11 cellular contexts compared by ENCODE assay signal in genomic region chr17:60887607-60888028, GRCh38.
DNase-seq lines count a peak whose midpoint lies in the region; ATAC-seq and TF ChIP-seq lines count a peak whose summit lies in the region.
"Had no signal": no experiment of that assay in that cellular context is flagged by ENCODE, and none has a peak within 500 bp of the region (broad histone marks: within the 10 kb centered on the region; RNA-seq: fewer than 3 reads in every experiment).

No MANE protein-coding gene starts in this region.

- H3K27ac ChIP-seq in breast epithelium: no peak overlapping the region
- peak overlapping the region; percentile 25 for H3K27ac ChIP-seq in iPS-20b (ENCODE audit: low read length)
- no peak overlapping the region for H3K27ac ChIP-seq in Karpas-422 (ENCODE audit: low read length)
- H3K27ac ChIP-seq: SJSA1 had no signal

- intact Hi-C loops in MCF 10A (cut with micrococcal nuclease): no loop called here
- intact Hi-C loops in breast epithelium (cut with DNase I; ENCODE audit: low total_unique reads): no loop called here

- no peak overlapping the region for H3K4me2 ChIP-seq in Karpas-422 (ENCODE audit: low read depth, low read length, poor library complexity, severe bottlenecking)

- H3K9me3 Mint-ChIP-seq in MCF 10A (ENCODE audit: unreplicated experiment): no peaks in the 10 kb centered on the region
- no peaks in the 10 kb centered on the region for H3K9me3 Mint-ChIP-seq in T-cell
- H3K9me3 Mint-ChIP-seq in type B pancreatic cell: no peaks in the 10 kb centered on the region
- H3K9me3 Mint-ChIP-seq: dendritic cell treated with granulocyte-macrophage colony-stimulating factor and Interleukin-4, amounts not matched to agents 40 ng/mL and 50 ng/mL, for 4 days had no signal

- ATAC-seq in T-cell (replicated peaks in 1 of 4): no peak

- H3K9ac ChIP-seq in iPS-20b (ENCODE audit: low read depth, low read length) (peak overlapping the region; percentile 65), Karpas-422 (ENCODE audit: low read length) (no peak overlapping the region)

- no peak overlapping the region for H2AFZ ChIP-seq in Karpas-422 (ENCODE audit: low read length)

- BruUV-seq in MCF 10A (replicated peaks; lab: Mats Ljungman, UMichigan): TSS peak; percentile 78

- no peaks in the 10 kb centered on the region for H3K27me3 ChIP-seq in breast epithelium
- H3K27me3 ChIP-seq in iPS-20b (ENCODE audit: insufficient read depth, low read length): no peaks in the 10 kb centered on the region
- H3K27me3 ChIP-seq in Karpas-422 (ENCODE audit: low read length): no peaks in the 10 kb centered on the region
- H3K27me3 ChIP-seq: SJSA1 had no signal

- TF ChIP-seq POLR2A in breast epithelium (IDR thresholded peaks at IDR 0.05): no peak

- DNase-seq in MCF 10A (ENCODE audit: unreplicated experiment): peak; percentile 17
- DNase-seq in breast epithelium (ENCODE audit: low spot score in 2 of 2): no peak
- no peak for DNase-seq in T-cell
- no peak for DNase-seq in type B pancreatic cell (ENCODE audit: extremely low spot score, unreplicated experiment)
- no peak for DNase-seq in NCI-H146 (lab: John Stamatoyannopoulos, UW)
- DNase-seq in SK-N-DZ (ENCODE audit: low spot score): no peak
- no peak for DNase-seq in Karpas-422
- DNase-seq: KBM-7 had no signal

- H3K4me1 Mint-ChIP-seq in MCF 10A (ENCODE audit: insufficient read depth, unreplicated experiment) (peaks cover 9% of the 10 kb centered on the region), T-cell (no peaks in the 10 kb centered on the region), type B pancreatic cell (ENCODE audit: unreplicated experiment) (no peaks in the 10 kb centered on the region)

- H3K27me3 Mint-ChIP-seq in MCF 10A (ENCODE audit: insufficient read depth, unreplicated experiment): no peaks in the 10 kb centered on the region
- no peaks in the 10 kb centered on the region for H3K27me3 Mint-ChIP-seq in T-cell
- no peaks in the 10 kb centered on the region for H3K27me3 Mint-ChIP-seq in type B pancreatic cell
- H3K27me3 Mint-ChIP-seq: dendritic cell treated with granulocyte-macrophage colony-stimulating factor and Interleukin-4, amounts not matched to agents 40 ng/mL and 50 ng/mL, for 4 days had no signal

- H3K9me2 ChIP-seq in Karpas-422 (replicated peaks; ENCODE audit: insufficient read depth, low read length): no peaks in the 10 kb centered on the region

- TF ChIP-seq CTCF in MCF 10A (IDR thresholded peaks at IDR 0.05; ENCODE audit: unreplicated experiment) (no peak), breast epithelium (IDR thresholded peaks at IDR 0.05) (no peak), type B pancreatic cell (conservative IDR thresholded peaks at IDR 0.05) (no peak)

- no peaks in the 10 kb centered on the region for H4K20me1 ChIP-seq in Karpas-422 (ENCODE audit: insufficient read depth, low read depth, low read length)

- H3K4me1 ChIP-seq in breast epithelium: no peaks in the 10 kb centered on the region
- H3K4me1 ChIP-seq in iPS-20b (ENCODE audit: insufficient read depth, low read length): no peaks in the 10 kb centered on the region; the same call in 1 of the 2 replicates
- H3K4me1 ChIP-seq in Karpas-422 (ENCODE audit: low read length): no peaks in the 10 kb centered on the region
- H3K4me1 ChIP-seq: SJSA1 had no signal

- CTCF ChIA-PET in MCF 10A (lab: Yijun Ruan, JAX) (no interaction called here), T-cell (lab: Charles Lee) (no interaction called here)

- no peaks in the 10 kb centered on the region for H3K79me2 ChIP-seq in Karpas-422 (ENCODE audit: low read length)

- H3K27ac Mint-ChIP-seq in MCF 10A (ENCODE audit: low read depth, unreplicated experiment) (peak overlapping the region; percentile 93), T-cell (peak overlapping the region; percentile 44 to 71), type B pancreatic cell (peak overlapping the region; percentile 97)
- H3K27ac Mint-ChIP-seq: dendritic cell treated with granulocyte-macrophage colony-stimulating factor and Interleukin-4, amounts not matched to agents 40 ng/mL and 50 ng/mL, for 4 days had no signal

- H3K9me3 ChIP-seq in breast epithelium (no peaks in the 10 kb centered on the region), iPS-20b (ENCODE audit: insufficient read depth, low read depth, low read length) (no peaks in the 10 kb centered on the region), Karpas-422 (ENCODE audit: low read length) (no peaks in the 10 kb centered on the region)
- H3K9me3 ChIP-seq: SJSA1 had no signal

- H3K4me3 ChIP-seq in breast epithelium (no peak overlapping the region), iPS-20b (ENCODE audit: low read length) (peak overlapping the region; percentile 40), Karpas-422 (ENCODE audit: low read length) (no peak overlapping the region)
- H3K4me3 ChIP-seq: SJSA1 had no signal

- H3K4me3 Mint-ChIP-seq in MCF 10A (ENCODE audit: unreplicated experiment) (peak overlapping the region; percentile 81), T-cell (peak overlapping the region; percentile 58 to 74 (median 61)), type B pancreatic cell (peak overlapping the region; percentile 92)

- POLR2A ChIA-PET in MCF 10A (lab: Yijun Ruan, JAX) (interaction anchor here (0.7 to 2.3 kb wide), 3 partner anchors 14 to 71 kb away, joined by 3 to 9 read pairs (median 3); no protein-coding TSS in a partner anchor), T-cell (lab: Charles Lee) (no interaction called here)

- no peaks in the 10 kb centered on the region for H3K36me3 Mint-ChIP-seq in MCF 10A (ENCODE audit: insufficient read depth, unreplicated experiment)
- peaks cover 24% of the 10 kb centered on the region for H3K36me3 Mint-ChIP-seq in T-cell
- peaks cover 3% of the 10 kb centered on the region for H3K36me3 Mint-ChIP-seq in type B pancreatic cell

- H3K36me3 ChIP-seq in breast epithelium (no peaks in the 10 kb centered on the region), iPS-20b (ENCODE audit: insufficient read depth, low read depth, low read length) (no peaks in the 10 kb centered on the region), Karpas-422 (ENCODE audit: insufficient read depth, low read length) (no peaks in the 10 kb centered on the region)
- H3K36me3 ChIP-seq: SJSA1 had no signal
